8 cellular contexts compared by ENCODE assay signal in the genomic region with DNA sequence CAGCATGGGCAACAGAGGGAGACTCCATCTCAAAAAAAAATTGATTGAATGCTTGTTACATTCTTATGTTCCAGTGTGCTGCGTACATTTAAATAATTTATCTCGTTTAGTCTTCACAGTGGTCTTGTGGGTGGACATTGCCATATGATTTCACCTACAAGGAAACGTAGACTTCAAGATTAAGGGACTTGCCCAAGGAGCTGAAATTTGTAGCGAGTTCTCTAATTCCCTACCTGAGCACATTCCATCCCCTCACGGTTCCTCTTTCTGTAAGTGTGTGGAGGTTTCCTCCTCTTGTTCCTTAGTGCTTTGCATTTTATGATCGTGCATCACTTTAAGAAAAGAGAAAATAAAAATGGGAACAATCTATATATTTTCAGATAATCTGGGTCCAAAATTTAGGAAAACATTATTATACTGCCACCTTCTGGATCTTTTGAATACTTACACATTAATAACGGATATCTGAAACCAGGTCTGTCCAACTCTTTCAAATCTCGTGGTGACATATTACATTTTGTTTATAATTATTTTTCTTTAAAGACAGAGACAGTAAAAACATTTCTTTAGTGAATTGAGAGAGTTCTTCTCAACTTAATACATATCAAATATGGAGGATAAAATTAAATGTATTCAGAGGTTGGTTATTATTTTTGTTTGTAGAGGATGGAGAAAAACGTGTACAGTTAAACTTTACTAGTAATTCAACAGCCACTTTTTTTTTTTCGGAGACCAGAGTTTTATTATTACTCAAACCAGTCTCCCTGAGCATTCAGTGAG. TPM values are rescaled to one million over a fixed set of nuclear protein-coding genes. Genes with fewer than 3 reads are reported as not detected.
DNase-seq lines count a peak whose midpoint lies in the region; ATAC-seq, FAIRE-seq and TF ChIP-seq lines count a peak whose summit lies in the region.

No MANE protein-coding gene starts in this region.

- no peak for TF ChIP-seq CTCF in GM06990 (IDR thresholded peaks at IDR 0.05; ENCODE audit: insufficient read depth, low read length, poor library complexity, severe bottlenecking)
- no peak for TF ChIP-seq CTCF in endothelial cell of umbilical vein (IDR thresholded peaks at IDR 0.05; ENCODE audit: extremely low read depth in 1 of 2, insufficient read depth in 1 of 2, low read depth in 1 of 2, low read length in 2 of 2)
- peak; percentile 62 for TF ChIP-seq CTCF in parathyroid adenoma (IDR thresholded peaks at IDR 0.05)

- H3K4me3 ChIP-seq in GM06990 (replicated peaks; ENCODE audit: low read depth, low read length) (no peak overlapping the region), endothelial cell of umbilical vein (replicated peaks in 1 of 3; ENCODE audit: insufficient read depth in 1 of 3, low read depth in 1 of 3, low read length in 3 of 3) (no peak overlapping the region), parathyroid adenoma (ENCODE audit: low read depth, low read length) (no peak overlapping the region)

- ATAC-seq in GM21447 (IDR thresholded peaks at IDR 0.05; ENCODE audit: unreplicated experiment), result no peak
- no peak for ATAC-seq in HG03457 (IDR thresholded peaks at IDR 0.05; ENCODE audit: unreplicated experiment)

- H3K9me1 ChIP-seq in endothelial cell of umbilical vein (replicated peaks; ENCODE audit: control insufficient read depth, extremely low read depth, insufficient read depth, low read length), result no peaks in the 10 kb centered on the region

- DNase-seq in GM06990 (ENCODE audit: extremely low read depth, insufficient read length) (peak; percentile 5), RPMI7951 (ENCODE audit: low read depth) (peak; percentile 44), endothelial cell of umbilical vein (ENCODE audit: low read depth, low spot score) (peak; percentile 52)
- no peak for DNase-seq in activated CD8-positive, alpha-beta memory T cell treated with anti-CD3 and anti-CD28 coated beads for 24 hours

- BruUV-seq in endothelial cell of umbilical vein (replicated peaks; lab: Mats Ljungman, UMichigan), result no TSS peak

- peak overlapping the region; percentile 67 for H2AFZ ChIP-seq in endothelial cell of umbilical vein (ENCODE audit: low read depth, low read length)
- H2AFZ ChIP-seq in parathyroid adenoma, result peak overlapping the region; percentile 4

- no peak overlapping the region for H3K9ac ChIP-seq in endothelial cell of umbilical vein (replicated peaks; ENCODE audit: extremely low read depth, insufficient read depth, low read length)
- no peak overlapping the region for H3K9ac ChIP-seq in parathyroid adenoma

- no peaks in the 10 kb centered on the region for H4K20me1 ChIP-seq in endothelial cell of umbilical vein (replicated peaks; ENCODE audit: control insufficient read depth, extremely low read depth, insufficient read depth, low read length)

- TF ChIP-seq EP300 in Ishikawa (IDR thresholded peaks at IDR 0.05; ENCODE audit: borderline replicate concordance), result no peak

- H3K36me3 ChIP-seq in GM06990 (ENCODE audit: control insufficient read depth, insufficient read depth, low read length) (no peaks in the 10 kb centered on the region), endothelial cell of umbilical vein (ENCODE audit: control insufficient read depth in 2 of 2, extremely low read depth in 1 of 2, insufficient read depth in 2 of 2, low read length in 2 of 2) (no peaks in the 10 kb centered on the region), parathyroid adenoma (ENCODE audit: control insufficient read depth, insufficient read depth, low read length) (no peaks in the 10 kb centered on the region)

- CTCF ChIA-PET in endothelial cell of umbilical vein (lab: Charles Lee), result interaction anchor here (1.0 to 1.9 kb wide), 9 partner anchors 19 to 1301 kb away, joined by 3 to 7 read pairs (median 5); a partner anchor contains a TSS

- H3K9me3 ChIP-seq in endothelial cell of umbilical vein (replicated peaks; ENCODE audit: control insufficient read depth, insufficient read depth, low read length) (no peaks in the 10 kb centered on the region), parathyroid adenoma (ENCODE audit: control insufficient read depth, low read length) (no peaks in the 10 kb centered on the region)

- no peaks in the 10 kb centered on the region for H3K4me1 ChIP-seq in endothelial cell of umbilical vein (ENCODE audit: control insufficient read depth, extremely low read depth, insufficient read depth, low read length)
- H3K4me1 ChIP-seq in parathyroid adenoma, result no peaks in the 10 kb centered on the region

- POLR2A ChIA-PET in endothelial cell of umbilical vein (lab: Charles Lee), result no interaction called here

- H3K4me2 ChIP-seq in endothelial cell of umbilical vein (ENCODE audit: insufficient read depth, low read length) (no peak overlapping the region), parathyroid adenoma (ENCODE audit: low read length) (no peak overlapping the region)

- intact Hi-C loops in endothelial cell of umbilical vein (cut with micrococcal nuclease), result loop anchor here (1.0 to 5.0 kb wide), 6 partner anchors 45 to 1301 kb away; a partner anchor contains a TSS

- peak; percentile 78 for FAIRE-seq in endothelial cell of umbilical vein (lab: Jason Lieb, UNC)

- H3K79me2 ChIP-seq in endothelial cell of umbilical vein (ENCODE audit: control insufficient read depth, insufficient read depth, low read length) (no peaks in the 10 kb centered on the region), parathyroid adenoma (no peaks in the 10 kb centered on the region)

- H3K27ac ChIP-seq in endothelial cell of umbilical vein (ENCODE audit: insufficient read depth, low read depth, low read length) (no peak overlapping the region), parathyroid adenoma (no peak overlapping the region)

- dilution Hi-C loops in endothelial cell of umbilical vein (cut with MboI; ENCODE audit: extremely low pct_ligation_motif_present, low sequenced_read_pairs), result no loop called here

- no peak for TF ChIP-seq POLR2A in endothelial cell of umbilical vein (IDR thresholded peaks at IDR 0.05; ENCODE audit: low read depth, low read length)

- TF ChIP-seq RAD21 in Ishikawa (IDR thresholded peaks at IDR 0.05; ENCODE audit: low read depth), result peak; percentile 56

- H3K27me3 ChIP-seq in GM06990 (replicated peaks; ENCODE audit: control insufficient read depth, insufficient read depth, low read length) (no peaks in the 10 kb centered on the region), endothelial cell of umbilical vein (ENCODE audit: control insufficient read depth in 2 of 2, insufficient read depth in 2 of 2, low read length in 2 of 2) (no peaks in the 10 kb centered on the region), parathyroid adenoma (ENCODE audit: control insufficient read depth, insufficient read depth, low read length) (no peaks in the 10 kb centered on the region)

TF ChIP-seq in Ishikawa, 13 proteins besides CTCF, POLR2A, EP300 and RAD21 (continues in another document):
- TF ChIP-seq EGR1 (IDR thresholded peaks at IDR 0.05) (no peak), TCF12 (IDR thresholded peaks at IDR 0.05; ENCODE audit: low read depth) (no peak), NFIC (IDR thresholded peaks at IDR 0.05) (no peak), YY1 (IDR thresholded peaks at IDR 0.05; ENCODE audit: low read depth) (no peak)

TF ChIP-seq in endothelial cell of umbilical vein, 7 proteins besides CTCF, POLR2A, EP300 and RAD21:
- TF ChIP-seq JUN (IDR thresholded peaks at IDR 0.05; ENCODE audit: borderline replicate concordance, insufficient read depth, insufficient read length, low read depth), result no peak
- no peak for TF ChIP-seq GATA2 (IDR thresholded peaks at IDR 0.05; ENCODE audit: insufficient read depth, insufficient read length, low read depth, low read length)
- no peak for TF ChIP-seq POLR2AphosphoS5 (IDR thresholded peaks at IDR 0.05; ENCODE audit: insufficient read depth, low read depth, low read length)
- TF ChIP-seq FOS (IDR thresholded peaks at IDR 0.05; ENCODE audit: borderline replicate concordance, insufficient read depth, low read length), result no peak

RNA-seq across cellular contexts. Expression of a gene that starts 29.9 kb away (rescaled TPM):
- total RNA-seq in RPMI7951 (2014; rRNA removed; shearing (Covaris generic)), result not detected in 2 replicates
- 0.29 TPM in 1 of 2 replicates, not detected in the other for total RNA-seq in endothelial cell of umbilical vein
- polyA plus RNA-seq in endothelial cell of umbilical vein, result 0.08 and 0.37 TPM in 2 replicates
- polyA plus RNA-seq in endothelial cell of umbilical vein (2011; cell fraction: cytosol; rRNA removed), result 0.14 and 0.92 TPM in 2 replicates
- 0.16 and 0.71 TPM in 2 replicates for polyA plus RNA-seq in endothelial cell of umbilical vein (2011; cell fraction: nucleus; rRNA removed)
- 0.24 TPM in 1 of 2 replicates, not detected in the other for polyA plus RNA-seq in endothelial cell of umbilical vein (2012)
- polyA minus RNA-seq in endothelial cell of umbilical vein, result 3.3 TPM in 1 of 2 replicates, not detected in the other
- not detected for polyA minus RNA-seq in endothelial cell of umbilical vein (2011; cell fraction: cytosol; rRNA and poly(A)+ RNA removed)
- 0.10 TPM in 1 of 2 replicates, not detected in the other for polyA minus RNA-seq in endothelial cell of umbilical vein (2011; cell fraction: nucleus; rRNA and poly(A)+ RNA removed)

RNA-seq across cellular contexts. Expression of a gene that starts 38.2 kb away (rescaled TPM):
- 2.5 and 4.3 TPM in 2 replicates for total RNA-seq in RPMI7951 (2014; rRNA removed; shearing (Covaris generic))
- total RNA-seq in endothelial cell of umbilical vein, result 21.1 and 23.8 TPM in 2 replicates
- 11.0 and 11.3 TPM in 2 replicates for polyA plus RNA-seq in endothelial cell of umbilical vein
- polyA plus RNA-seq in endothelial cell of umbilical vein (2011; cell fraction: cytosol; rRNA removed), result 14.5 and 15.1 TPM in 2 replicates
- 9.3 and 10.7 TPM in 2 replicates for polyA plus RNA-seq in endothelial cell of umbilical vein (2011; cell fraction: nucleus; rRNA removed)
- polyA plus RNA-seq in endothelial cell of umbilical vein (2012), result 13.2 and 19.0 TPM in 2 replicates
- polyA minus RNA-seq in endothelial cell of umbilical vein, result 18.7 and 19.9 TPM in 2 replicates
- 7.4 TPM for polyA minus RNA-seq in endothelial cell of umbilical vein (2011; cell fraction: cytosol; rRNA and poly(A)+ RNA removed)
- 7.4 and 11.3 TPM in 2 replicates for polyA minus RNA-seq in endothelial cell of umbilical vein (2011; cell fraction: nucleus; rRNA and poly(A)+ RNA removed)

RNA-seq across cellular contexts. Expression of a gene that starts 44.3 kb away (rescaled TPM):
- 122 and 565 TPM in 2 replicates for total RNA-seq in RPMI7951 (2014; rRNA removed; shearing (Covaris generic))
- 1,348 and 1,380 TPM in 2 replicates for total RNA-seq in endothelial cell of umbilical vein
- polyA plus RNA-seq in endothelial cell of umbilical vein, result 259 and 274 TPM in 2 replicates
- polyA plus RNA-seq in endothelial cell of umbilical vein (2011; cell fraction: cytosol; rRNA removed), result 713 and 717 TPM in 2 replicates
- 198 and 377 TPM in 2 replicates for polyA plus RNA-seq in endothelial cell of umbilical vein (2011; cell fraction: nucleus; rRNA removed)
- 2,072 and 2,765 TPM in 2 replicates for polyA plus RNA-seq in endothelial cell of umbilical vein (2012)
- polyA minus RNA-seq in endothelial cell of umbilical vein, result 1,095 and 1,451 TPM in 2 replicates
- 1,353 TPM for polyA minus RNA-seq in endothelial cell of umbilical vein (2011; cell fraction: cytosol; rRNA and poly(A)+ RNA removed)
- 127 and 132 TPM in 2 replicates for polyA minus RNA-seq in endothelial cell of umbilical vein (2011; cell fraction: nucleus; rRNA and poly(A)+ RNA removed)
